ENCODE assay signal across 10 cellular contexts in the genomic region with DNA sequence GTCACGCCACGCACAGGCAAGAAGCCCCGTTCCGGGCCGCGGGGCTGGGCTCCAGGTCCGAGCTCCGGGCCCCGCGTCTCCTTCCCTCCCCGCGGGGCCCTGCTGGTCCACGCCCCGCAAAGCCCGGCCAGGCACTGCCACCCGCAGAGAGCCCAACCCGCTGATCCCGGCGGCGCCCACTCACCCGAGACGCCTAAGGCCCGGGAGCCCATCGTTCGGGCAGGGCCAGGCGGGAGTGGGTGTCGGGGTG. TPM values are rescaled to one million over a fixed set of nuclear protein-coding genes. Genes with fewer than 3 reads are reported as not detected.
DNase-seq lines count a peak whose midpoint lies in the region; ATAC-seq, FAIRE-seq and TF ChIP-seq lines count a peak whose summit lies in the region.
"Had no signal": no experiment of that assay in that cellular context is flagged by ENCODE, and none has a peak within 500 bp of the region (broad histone marks: within the 10 kb centered on the region; RNA-seq: fewer than 3 reads in every experiment).

No MANE protein-coding gene starts in this region.

- H3K9me3 ChIP-seq in colonic mucosa, result no peaks in the 10 kb centered on the region
- no peaks in the 10 kb centered on the region for H3K9me3 ChIP-seq in muscle layer of colon (ENCODE audit: low read length)
- no peaks in the 10 kb centered on the region for H3K9me3 ChIP-seq in thoracic aorta
- H3K9me3 ChIP-seq: body of pancreas had no signal

- no peak overlapping the region for H3K27ac Mint-ChIP-seq in activated CD4-positive, alpha-beta memory T cell treated with anti-CD3 and anti-CD28 coated beads for 36 hours
- no peak overlapping the region for H3K27ac Mint-ChIP-seq in activated CD4-positive, alpha-beta memory T cell treated with anti-CD3 and anti-CD28 coated beads, Interleukin-2, amount 10 ng/mL, durations not matched to agents 7 days and 5 days
- H3K27ac Mint-ChIP-seq: activated CD4-positive, alpha-beta T cell treated with anti-CD3 and anti-CD28 coated beads, Interleukin-2, amount 10 ng/mL, durations not matched to agents 7 days and 5 days had no signal

- no peaks in the 10 kb centered on the region for H3K36me3 Mint-ChIP-seq in activated CD4-positive, alpha-beta memory T cell treated with anti-CD3 and anti-CD28 coated beads for 36 hours
- H3K36me3 Mint-ChIP-seq in activated CD4-positive, alpha-beta memory T cell treated with anti-CD3 and anti-CD28 coated beads, Interleukin-2, amount 10 ng/mL, durations not matched to agents 7 days and 5 days (ENCODE audit: low read depth), result no peaks in the 10 kb centered on the region

- peaks cover 40% of the 10 kb centered on the region for H3K27me3 ChIP-seq in colonic mucosa
- peaks cover 0 to 42% of the 10 kb centered on the region in 2 donors for H3K27me3 ChIP-seq in muscle layer of colon (ENCODE audit: control insufficient read depth in 1 of 2, insufficient read depth in 2 of 2, low read length in 2 of 2)
- no peaks in the 10 kb centered on the region for H3K27me3 ChIP-seq in thoracic aorta (replicated peaks; ENCODE audit: insufficient read depth)
- H3K27me3 ChIP-seq: body of pancreas had no signal

- no peak for FAIRE-seq in D721Med (lab: Jason Lieb, UNC)

- H3K27me3 Mint-ChIP-seq in activated CD4-positive, alpha-beta memory T cell treated with anti-CD3 and anti-CD28 coated beads for 36 hours, result no peaks in the 10 kb centered on the region
- peaks cover 32% of the 10 kb centered on the region for H3K27me3 Mint-ChIP-seq in activated CD4-positive, alpha-beta memory T cell treated with anti-CD3 and anti-CD28 coated beads, Interleukin-2, amount 10 ng/mL, durations not matched to agents 7 days and 5 days

- H3K4me1 ChIP-seq in colonic mucosa (no peaks in the 10 kb centered on the region), muscle layer of colon (ENCODE audit: insufficient read depth, low read length) (no peaks in the 10 kb centered on the region), thoracic aorta (ENCODE audit: control insufficient read depth in 1 of 2, low read depth in 2 of 2) (peaks cover 0 to 10% of the 10 kb centered on the region in 2 donors)

- peaks cover 14% of the 10 kb centered on the region for H3K4me1 Mint-ChIP-seq in activated CD4-positive, alpha-beta memory T cell treated with anti-CD3 and anti-CD28 coated beads for 36 hours (ENCODE audit: low read depth)
- peaks cover 9% of the 10 kb centered on the region for H3K4me1 Mint-ChIP-seq in activated CD4-positive, alpha-beta memory T cell treated with anti-CD3 and anti-CD28 coated beads, Interleukin-2, amount 10 ng/mL, durations not matched to agents 7 days and 5 days

- H3K9ac ChIP-seq in colonic mucosa (ENCODE audit: low read depth in 2 of 2, low read length in 2 of 2) (no peak overlapping the region), muscle layer of colon (ENCODE audit: low read length) (no peak overlapping the region)

- H3K4me3 ChIP-seq in colonic mucosa (peak overlapping the region; percentile 24), muscle layer of colon (ENCODE audit: low read depth in 1 of 2, low read length in 2 of 2) (peak overlapping the region; percentile 36 to 55), thoracic aorta (peak overlapping the region; percentile 66)
- H3K4me3 ChIP-seq: body of pancreas had no signal

- intact Hi-C loops in activated CD4-positive, alpha-beta memory T cell treated with anti-CD3 and anti-CD28 coated beads for 36 hours (cut with micrococcal nuclease), result no loop called here
- intact Hi-C loops in colonic mucosa (cut with DNase I), result no loop called here

- no peaks in the 10 kb centered on the region for H3K9me3 Mint-ChIP-seq in activated CD4-positive, alpha-beta memory T cell treated with anti-CD3 and anti-CD28 coated beads for 36 hours
- H3K9me3 Mint-ChIP-seq in activated CD4-positive, alpha-beta memory T cell treated with anti-CD3 and anti-CD28 coated beads, Interleukin-2, amount 10 ng/mL, durations not matched to agents 7 days and 5 days, result no peaks in the 10 kb centered on the region
- H3K9me3 Mint-ChIP-seq: activated CD4-positive, alpha-beta T cell treated with anti-CD3 and anti-CD28 coated beads, Interleukin-2, amount 10 ng/mL, durations not matched to agents 7 days and 5 days had no signal

- H3K27ac ChIP-seq in colonic mucosa, result no peak overlapping the region
- no peak overlapping the region for H3K27ac ChIP-seq in muscle layer of colon (ENCODE audit: low read depth, low read length)
- no peak overlapping the region for H3K27ac ChIP-seq in thoracic aorta
- H3K27ac ChIP-seq: body of pancreas had no signal

- POLR2A ChIA-PET in activated CD4-positive, alpha-beta memory T cell treated with anti-CD3 and anti-CD28 coated beads for 36 hours (lab: Charles Lee), result no interaction called here
- POLR2A ChIA-PET in activated CD4-positive, alpha-beta memory T cell treated with anti-CD3 and anti-CD28 coated beads, Interleukin-2, amount 10 ng/mL, durations not matched to agents 7 days and 5 days (lab: Charles Lee), result no interaction called here

- no peak for ATAC-seq in thoracic aorta (ENCODE audit: insufficient number of reproducible peaks, low FRiP score, low read depth)
- ATAC-seq in GM21825 (IDR thresholded peaks at IDR 0.05; ENCODE audit: unreplicated experiment), result no peak

- no peak for DNase-seq in activated CD4-positive, alpha-beta memory T cell treated with anti-CD3 and anti-CD28 coated beads for 36 hours
- no peak for DNase-seq in activated CD4-positive, alpha-beta memory T cell treated with anti-CD3 and anti-CD28 coated beads, Interleukin-2, amount 10 ng/mL, durations not matched to agents 7 days and 5 days
- no peak for DNase-seq in colonic mucosa
- DNase-seq in thoracic aorta (ENCODE audit: low spot score), result no peak
- DNase-seq in D721Med (ENCODE audit: insufficient read length, low spot score), result no peak
- no peak for DNase-seq in foreskin melanocyte
- DNase-seq: activated CD4-positive, alpha-beta T cell treated with anti-CD3 and anti-CD28 coated beads, Interleukin-2, amount 10 ng/mL, durations not matched to agents 7 days and 5 days; body of pancreas had no signal

- peak overlapping the region; percentile 56 for H3K4me3 Mint-ChIP-seq in activated CD4-positive, alpha-beta memory T cell treated with anti-CD3 and anti-CD28 coated beads for 36 hours
- H3K4me3 Mint-ChIP-seq in activated CD4-positive, alpha-beta memory T cell treated with anti-CD3 and anti-CD28 coated beads, Interleukin-2, amount 10 ng/mL, durations not matched to agents 7 days and 5 days, result no peak overlapping the region

- TF ChIP-seq CTCF in colonic mucosa (IDR thresholded peaks at IDR 0.05) (no peak), thoracic aorta (IDR thresholded peaks at IDR 0.05) (no peak), D721Med (IDR thresholded peaks at IDR 0.05; ENCODE audit: insufficient read depth, missing control alignments) (no peak)

- H3K36me3 ChIP-seq in colonic mucosa (no peaks in the 10 kb centered on the region), muscle layer of colon (ENCODE audit: insufficient read depth, low read length) (no peaks in the 10 kb centered on the region), thoracic aorta (no peaks in the 10 kb centered on the region)

- CTCF ChIA-PET in activated CD4-positive, alpha-beta memory T cell treated with anti-CD3 and anti-CD28 coated beads for 36 hours (lab: Charles Lee), result no interaction called here
- CTCF ChIA-PET in activated CD4-positive, alpha-beta memory T cell treated with anti-CD3 and anti-CD28 coated beads, Interleukin-2, amount 10 ng/mL, durations not matched to agents 7 days and 5 days (lab: Charles Lee), result no interaction called here

RNA-seq across cellular contexts. Expression of a gene that starts 0.9 kb away (rescaled TPM):
- 1 to 10 TPM; 4.9 to 5.7 TPM for total RNA-seq in activated CD4-positive, alpha-beta memory T cell treated with anti-CD3 and anti-CD28 coated beads for 36 hours
- total RNA-seq in activated CD4-positive, alpha-beta memory T cell treated with anti-CD3 and anti-CD28 coated beads, Interleukin-2, amount 10 ng/mL, durations not matched to agents 7 days and 5 days, result 1 to 10 TPM in 1 of 2 experiments, under 1 TPM in 1; 0.88 to 1.1 TPM
- 1 to 10 TPM; 1.5 to 3.2 TPM for total RNA-seq in colonic mucosa
- 10 to 100 TPM in 1 of 2 donors, 1 to 10 TPM in 1; 4.4 to 11.6 TPM for total RNA-seq in thoracic aorta

RNA-seq across cellular contexts. Expression of a gene that starts 35.0 kb away (rescaled TPM):
- 100 to 1,000 TPM; 194 to 203 TPM for total RNA-seq in activated CD4-positive, alpha-beta memory T cell treated with anti-CD3 and anti-CD28 coated beads for 36 hours
- 100 to 1,000 TPM; 247 to 250 TPM for total RNA-seq in activated CD4-positive, alpha-beta memory T cell treated with anti-CD3 and anti-CD28 coated beads, Interleukin-2, amount 10 ng/mL, durations not matched to agents 7 days and 5 days
- 100 to 1,000 TPM; 253 to 377 TPM for total RNA-seq in colonic mucosa
- 100 to 1,000 TPM; 103 to 299 TPM for total RNA-seq in thoracic aorta

RNA-seq across cellular contexts. Expression of a gene that starts 35.3 kb away (rescaled TPM):
- total RNA-seq in activated CD4-positive, alpha-beta memory T cell treated with anti-CD3 and anti-CD28 coated beads for 36 hours, result 10 to 100 TPM; 45.9 to 51.5 TPM
- total RNA-seq in activated CD4-positive, alpha-beta memory T cell treated with anti-CD3 and anti-CD28 coated beads, Interleukin-2, amount 10 ng/mL, durations not matched to agents 7 days and 5 days, result 10 to 100 TPM; 62.4 to 64.8 TPM
- total RNA-seq in colonic mucosa, result 10 to 100 TPM; 80.6 to 92.6 TPM
- total RNA-seq in thoracic aorta, result 10 to 100 TPM; 70.9 to 91.9 TPM

RNA-seq across cellular contexts. Expression of a gene that starts 48.6 kb away (rescaled TPM):
- total RNA-seq in activated CD4-positive, alpha-beta memory T cell treated with anti-CD3 and anti-CD28 coated beads for 36 hours, result not detected
- total RNA-seq in activated CD4-positive, alpha-beta memory T cell treated with anti-CD3 and anti-CD28 coated beads, Interleukin-2, amount 10 ng/mL, durations not matched to agents 7 days and 5 days, result not detected
- 1 to 10 TPM in 1 of 2 donors, under 1 TPM in 1; 0.64 to 2.3 TPM for total RNA-seq in colonic mucosa
- total RNA-seq in thoracic aorta, result 1 to 10 TPM; 4.9 to 9.5 TPM
- total RNA-seq: activated CD4-positive, alpha-beta T cell treated with anti-CD3 and anti-CD28 coated beads, Interleukin-2, amount 10 ng/mL, durations not matched to agents 7 days and 5 days; body of pancreas had no signal

RNA-seq across cellular contexts. Expression of a gene that starts 56.5 kb away (rescaled TPM):
- total RNA-seq in activated CD4-positive, alpha-beta memory T cell treated with anti-CD3 and anti-CD28 coated beads for 36 hours, result 1 to 10 TPM in 1 of 2 experiments, under 1 TPM in 1; 0.45 to 1.3 TPM
- total RNA-seq in activated CD4-positive, alpha-beta memory T cell treated with anti-CD3 and anti-CD28 coated beads, Interleukin-2, amount 10 ng/mL, durations not matched to agents 7 days and 5 days, result 1 to 10 TPM; 4.2 to 5.2 TPM
- total RNA-seq in colonic mucosa (1 to 10 TPM; 4.3 to 8.8 TPM), thoracic aorta (10 to 100 TPM in 1 of 2 donors, 1 to 10 TPM in 1; 1.1 to 18.3 TPM)
